Comparison of ENCODE assay signal across 28 cellular contexts in genomic region chr20:37596168-37596567, GRCh38.
"Had no signal": no experiment of that assay in that cellular context is flagged by ENCODE, and none has a peak within 500 bp of the region (broad histone marks: within the 10 kb centered on the region; RNA-seq: fewer than 3 reads in every experiment).

No MANE protein-coding gene starts in this region.

- H3K36me3 ChIP-seq: left lung, lower lobe of right lung, neutrophil, right atrium auricular region, right lobe of liver, thyroid gland, transverse colon, upper lobe of right lung had no signal

- H3K27ac ChIP-seq: left lung, lower lobe of right lung, neutrophil, parathyroid adenoma, psoas muscle, right atrium auricular region, right lobe of liver, thyroid gland, transverse colon, upper lobe of right lung had no signal

- H2AFZ ChIP-seq: parathyroid adenoma had no signal

- H3K4me3 ChIP-seq: left lung, lower lobe of right lung, psoas muscle, right atrium auricular region, right lobe of liver, smooth muscle cell, thyroid gland, transverse colon, upper lobe of right lung had no signal

- ATAC-seq: left colon; left lung; lower lobe of right lung; naive thymus-derived CD8-positive, alpha-beta T cell; psoas muscle; right lobe of liver; stimulated activated naive CD8-positive, alpha-beta T cell treated with anti-CD3 and anti-CD28 coated beads, Interleukin-15, amount 100 ng/mL, for 72 hours; upper lobe of right lung had no signal

- H3K4me2 ChIP-seq: smooth muscle cell had no signal

- FAIRE-seq: islet of Langerhans, kidney, urothelium cell line had no signal

- DNase-seq: hypothalamus; immature natural killer cell; kidney; left colon; left lung; lower lobe of right lung; mammary epithelial cell; mesenchymal stem cell; naive thymus-derived CD8-positive, alpha-beta T cell; occipital lobe; psoas muscle; right lobe of liver; stimulated activated CD4-positive, alpha-beta T cell treated with anti-CD3 and anti-CD28 coated beads, Interleukin-1b, Interleukin-23, amount 100 ng/mL, for 48 hours; stimulated activated CD4-positive, alpha-beta T cell treated with anti-CD3 and anti-CD28 coated beads, Interleukin-2, amount 100 ng/mL, for 48 hours; stimulated activated CD4-positive, alpha-beta T cell treated with anti-CD3 and anti-CD28 coated beads, Interleukin-4, amount 100 ng/mL, for 4 hours; stimulated activated CD8-positive, alpha-beta memory T cell treated with anti-CD3 and anti-CD28 coated beads, Interleukin-4, amount 100 ng/mL, for 48 hours; stimulated activated naive CD4-positive, alpha-beta T cell treated with Interleukin-2 at 50 U/mL for 16 hours; stimulated activated naive CD8-positive, alpha-beta T cell treated with anti-CD3 and anti-CD28 coated beads, Interleukin-15, amount 100 ng/mL, for 72 hours; substantia nigra; thyroid gland; transverse colon; upper lobe of right lung had no signal

- H3K27me3 ChIP-seq: right lobe of liver, thyroid gland had no signal

- H3K79me2 ChIP-seq: parathyroid adenoma had no signal

- H3K9me3 ChIP-seq: left lung, lower lobe of right lung, neutrophil, psoas muscle, right atrium auricular region, right lobe of liver, thyroid gland, transverse colon, upper lobe of right lung had no signal

- H3K9ac ChIP-seq: parathyroid adenoma had no signal

- H3K4me1 ChIP-seq: left lung, lower lobe of right lung, parathyroid adenoma, psoas muscle, right lobe of liver, thyroid gland, transverse colon, upper lobe of right lung had no signal
